In genomic region chr2:19474128-19474527, GRCh38 we compare ENCODE assay signal across 8 cellular contexts.
DNase-seq lines count a peak whose midpoint lies in the region; ATAC-seq and TF ChIP-seq lines count a peak whose summit lies in the region.

No MANE protein-coding gene starts in this region.

- peak overlapping the region in 8 of 11 experiments; percentile 11 to 56 (median 44); a peak in 10 of 22 replicates for H3K27ac ChIP-seq in BLaER1 treated with 17β-estradiol and CSF1 and Interleukin-3, amounts not matched to agents 10 nM and 100 nM
- H3K27ac ChIP-seq in fibroblast of lung (ENCODE audit: insufficient read depth, low read length) = no peak overlapping the region
- no peak overlapping the region for H3K27ac ChIP-seq in transverse colon
- no peak overlapping the region for H3K27ac ChIP-seq in left ventricle myocardium inferior (replicated peaks)

- ATAC-seq in GM19397 (IDR thresholded peaks at IDR 0.05; ENCODE audit: unreplicated experiment) = peak; percentile 90
- peak; percentile 87 for ATAC-seq in HG03280 (IDR thresholded peaks at IDR 0.05; ENCODE audit: unreplicated experiment)
- ATAC-seq in HG03439 (IDR thresholded peaks at IDR 0.05; ENCODE audit: unreplicated experiment) = no peak

- no peak overlapping the region; a peak in 2 of 20 replicates for H3K4me3 ChIP-seq in BLaER1 treated with 17β-estradiol and CSF1 and Interleukin-3, amounts not matched to agents 10 nM and 100 nM
- H3K4me3 ChIP-seq in fibroblast of lung (replicated peaks in 1 of 4; ENCODE audit: control extremely low read depth in 1 of 4, insufficient read depth in 1 of 4, low read depth in 3 of 4, low read length in 4 of 4) (no peak overlapping the region), transverse colon (no peak overlapping the region), left ventricle myocardium inferior (no peak overlapping the region)

- H3K4me1 ChIP-seq in BLaER1 treated with 17β-estradiol and CSF1 and Interleukin-3, amounts not matched to agents 10 nM and 100 nM = peaks cover 19 to 29% (median 26%) of the 10 kb centered on the region in 10 experiments
- H3K4me1 ChIP-seq in fibroblast of lung (ENCODE audit: control insufficient read depth, extremely low read depth, insufficient read depth, low read length) = no peaks in the 10 kb centered on the region
- H3K4me1 ChIP-seq in transverse colon = peaks cover 0 to 15% (median 0%) of the 10 kb centered on the region in 4 donors
- H3K4me1 ChIP-seq in left ventricle myocardium inferior = no peaks in the 10 kb centered on the region

- H3K36me3 ChIP-seq in BLaER1 treated with 17β-estradiol and CSF1 and Interleukin-3, amounts not matched to agents 10 nM and 100 nM = no peaks in the 10 kb centered on the region
- H3K36me3 ChIP-seq in fibroblast of lung (ENCODE audit: control insufficient read depth, insufficient read depth, low read length) (no peaks in the 10 kb centered on the region), transverse colon (no peaks in the 10 kb centered on the region), left ventricle myocardium inferior (no peaks in the 10 kb centered on the region)

- in situ Hi-C loops in transverse colon (cut with MboI; ENCODE audit: low pct_ligation_motif_present in 1 of 4, low pct_unique_long_range_greater_than_20kb in 1 of 4, low sequenced_read_pairs in 3 of 4) = no loop called here

- peaks cover 0 to 8% (median 0%) of the 10 kb centered on the region in 11 experiments; a peak in 1 of 22 replicates for H3K9me3 ChIP-seq in BLaER1 treated with 17β-estradiol and CSF1 and Interleukin-3, amounts not matched to agents 10 nM and 100 nM (replicated peaks in 1 of 11)
- no peaks in the 10 kb centered on the region for H3K9me3 ChIP-seq in fibroblast of lung (ENCODE audit: control insufficient read depth, insufficient read depth, low read depth, low read length)
- no peaks in the 10 kb centered on the region for H3K9me3 ChIP-seq in transverse colon
- H3K9me3 ChIP-seq in left ventricle myocardium inferior (replicated peaks) = no peaks in the 10 kb centered on the region

- no peak for TF ChIP-seq EP300 in transverse colon (IDR thresholded peaks at IDR 0.05; ENCODE audit: low read depth)

- intact Hi-C loops in transverse colon (cut with DNase I; ENCODE audit: low total_unique reads) (no loop called here), left ventricle myocardium inferior (cut with micrococcal nuclease) (no loop called here)

- peak overlapping the region; percentile 22 for H2AFZ ChIP-seq in fibroblast of lung (ENCODE audit: low read length)

- no peaks in the 10 kb centered on the region for H3K79me2 ChIP-seq in fibroblast of lung (ENCODE audit: control insufficient read depth, insufficient read depth, low read length)

- 49 to 54% methylated on average over 8 of the region's 8 CpGs for WGBS in transverse colon (ENCODE audit: low coverage in 1 of 2), 2 donors

- no peak overlapping the region for H3K9ac ChIP-seq in BLaER1 treated with 17β-estradiol and CSF1 and Interleukin-3, amounts not matched to agents 10 nM and 100 nM
- no peak overlapping the region for H3K9ac ChIP-seq in fibroblast of lung (ENCODE audit: insufficient read depth, low read length)

- no peak for TF ChIP-seq CTCF in fibroblast of lung (conservative IDR thresholded peaks at IDR 0.05 in 1 of 2, IDR thresholded peaks at IDR 0.05 in 1 of 2; ENCODE audit: low read depth in 1 of 2, low read length in 2 of 2)
- TF ChIP-seq CTCF in transverse colon (IDR thresholded peaks at IDR 0.05) = no peak
- no peak for TF ChIP-seq CTCF in left ventricle myocardium inferior (IDR thresholded peaks at IDR 0.05; ENCODE audit: borderline replicate concordance)

- DNase-seq in T-helper 22 cell (ENCODE audit: low read depth) (peak; percentile 4), fibroblast of lung (ENCODE audit: low read depth in 2 of 2) (peak; percentile 72 to 74), transverse colon (peak; percentile 16), left ventricle myocardium inferior (no peak)

- H4K20me1 ChIP-seq in BLaER1 treated with 17β-estradiol and CSF1 and Interleukin-3, amounts not matched to agents 10 nM and 100 nM = peaks cover 0 to 11% (median 0%) of the 10 kb centered on the region in 11 experiments; a peak in 5 of 22 replicates
- H4K20me1 ChIP-seq in fibroblast of lung (ENCODE audit: control insufficient read depth, extremely low read depth, insufficient read depth, low read length) = no peaks in the 10 kb centered on the region

- TF ChIP-seq POLR2A in transverse colon (IDR thresholded peaks at IDR 0.05) = no peak

- H3K27me3 ChIP-seq in BLaER1 treated with 17β-estradiol and CSF1 and Interleukin-3, amounts not matched to agents 10 nM and 100 nM = peaks cover 0 to 93% (median 26%) of the 10 kb centered on the region in 11 experiments; a peak in 16 of 22 replicates
- H3K27me3 ChIP-seq in fibroblast of lung (ENCODE audit: control insufficient read depth, insufficient read depth, low read length) (no peaks in the 10 kb centered on the region), transverse colon (no peaks in the 10 kb centered on the region), left ventricle myocardium inferior (ENCODE audit: low read depth) (no peaks in the 10 kb centered on the region)

- H3K4me2 ChIP-seq in BLaER1 treated with 17β-estradiol and CSF1 and Interleukin-3, amounts not matched to agents 10 nM and 100 nM = peak overlapping the region; percentile 65 to 85 (median 74); a peak in 21 of 22 replicates
- peak overlapping the region; percentile 18 for H3K4me2 ChIP-seq in fibroblast of lung (ENCODE audit: extremely low read depth, insufficient read depth, low read length)

Comparison
In these comparisons a context has a peak if more than half of its experiments do, and no peak if none do; other contexts are left out.
1. H3K27ac ChIP-seq: peak in BLaER1 treated with 17β-estradiol and CSF1 and Interleukin-3, amounts not matched to agents 10 nM and 100 nM (8 of 11); none in fibroblast of lung (single experiment), transverse colon (0 of 4) and left ventricle myocardium inferior (single experiment).